18 cellular contexts compared by ENCODE assay signal in genomic region chr6:35077006-35077712, GRCh38.
DNase-seq lines count a peak whose midpoint lies in the region; ATAC-seq, FAIRE-seq and TF ChIP-seq lines count a peak whose summit lies in the region.
"Had no signal": no experiment of that assay in that cellular context is flagged by ENCODE, and none has a peak within 500 bp of the region (broad histone marks: within the 10 kb centered on the region; RNA-seq: fewer than 3 reads in every experiment).

No MANE protein-coding gene starts in this region.

- H3K9ac ChIP-seq in iPS-15b (ENCODE audit: low read depth, low read length), result peak overlapping the region; percentile 24

- WGBS in suprapubic skin, result 72% methylated on average over 17 of the region's 17 CpGs

- TF ChIP-seq CTCF in Panc1 (IDR thresholded peaks at IDR 0.05) (no peak), suprapubic skin (IDR thresholded peaks at IDR 0.05) (no peak)

- BruUV-seq in Panc1 (replicated peaks; lab: Mats Ljungman, UMichigan), result no TSS peak

- intact Hi-C loops in Panc1 (cut with micrococcal nuclease; ENCODE audit: unreplicated experiment), result no loop called here

- CTCF ChIA-PET in Panc1 (lab: Charles Lee), result no interaction called here

- H3K4me1 ChIP-seq in Panc1 (ENCODE audit: control insufficient read depth, insufficient read depth, low read length), result no peaks in the 10 kb centered on the region
- H3K4me1 ChIP-seq in iPS-15b (ENCODE audit: control insufficient read depth, insufficient read depth, low read length), result peaks cover 10% of the 10 kb centered on the region
- peaks cover 60% of the 10 kb centered on the region for H3K4me1 ChIP-seq in suprapubic skin
- H3K4me1 ChIP-seq: BE2C, colonic mucosa had no signal

- TF ChIP-seq POLR2A in suprapubic skin (IDR thresholded peaks at IDR 0.05), result no peak

- H3K36me3 ChIP-seq in Panc1 (ENCODE audit: control insufficient read depth, insufficient read depth, low read length), result no peaks in the 10 kb centered on the region
- peaks cover 29% of the 10 kb centered on the region for H3K36me3 ChIP-seq in iPS-15b (ENCODE audit: control insufficient read depth, insufficient read depth, low read length)
- H3K36me3 ChIP-seq in suprapubic skin, result peaks cover 68% of the 10 kb centered on the region
- H3K36me3 ChIP-seq: colonic mucosa had no signal

- TF ChIP-seq EP300 in suprapubic skin (IDR thresholded peaks at IDR 0.05), result no peak

- no peak overlapping the region for H3K27ac ChIP-seq in Panc1 (ENCODE audit: low read length)
- H3K27ac ChIP-seq in suprapubic skin, result peak overlapping the region; percentile 26
- H3K27ac ChIP-seq: colonic mucosa, VCaP had no signal

- FAIRE-seq in HTR-8/SVneo (lab: Jason Lieb, UNC), result peak; percentile 26
- FAIRE-seq: GM12892 had no signal

- H3K9me3 ChIP-seq in Panc1 (ENCODE audit: control insufficient read depth, insufficient read depth, low read depth, low read length) (no peaks in the 10 kb centered on the region), iPS-15b (ENCODE audit: control insufficient read depth, insufficient read depth, low read length) (no peaks in the 10 kb centered on the region), suprapubic skin (no peaks in the 10 kb centered on the region)
- H3K9me3 ChIP-seq: BE2C, colonic mucosa had no signal

- H3K4me3 ChIP-seq in Panc1 (ENCODE audit: low read depth in 2 of 2, low read length in 2 of 2) (no peak overlapping the region), iPS-15b (ENCODE audit: low read depth, low read length) (no peak overlapping the region), suprapubic skin (no peak overlapping the region)
- H3K4me3 ChIP-seq: colonic mucosa had no signal

- DNase-seq in HTR-8/SVneo (ENCODE audit: insufficient read length, low spot score) (no peak), Panc1 (ENCODE audit: low read depth, low spot score) (no peak), suprapubic skin (ENCODE audit: low spot score in 2 of 2) (peak in 1 of 2 donors; percentile 53), GM03348 (ENCODE audit: low spot score) (no peak)
- DNase-seq: activated CD4-positive, alpha-beta T cell treated with anti-CD3 and anti-CD28 coated beads, Interleukin-2, amount 50 U/mL, for 48 hours; activated T-cell treated with anti-CD3 and anti-CD28 coated beads, Interleukin-2, amount 50 U/mL, for 4 hours; BE2C; colonic mucosa; GF-D8; NCI-H187; NCI-H524 treated with DMSO at 0.1 percent for 48 hours; SHP77 treated with DMSO at 0.1 percent for 48 hours; T-cell had no signal

- no peaks in the 10 kb centered on the region for H3K27me3 ChIP-seq in Panc1 (ENCODE audit: control insufficient read depth, insufficient read depth, low read length)
- H3K27me3 ChIP-seq in iPS-15b (ENCODE audit: control insufficient read depth, insufficient read depth, low read length), result no peaks in the 10 kb centered on the region
- no peaks in the 10 kb centered on the region for H3K27me3 ChIP-seq in suprapubic skin
- H3K27me3 ChIP-seq: BE2C, colonic mucosa had no signal

- in situ Hi-C loops in Panc1 (cut with HindIII; ENCODE audit: low pct_unique_long_range_greater_than_20kb, low sequenced_read_pairs), result no loop called here

- POLR2A ChIA-PET in Panc1 (lab: Charles Lee), result no interaction called here

- ATAC-seq in Panc1 (0 out of 2 replicates have a peak, but pooled peaks have one; percentile 23), GM18498 (IDR thresholded peaks at IDR 0.05; ENCODE audit: unreplicated experiment) (no peak), HG02870 (IDR thresholded peaks at IDR 0.05; ENCODE audit: unreplicated experiment) (no peak)
- ATAC-seq: activated T-cell treated with anti-CD3 and anti-CD28 coated beads, Interleukin-2, amount 50 U/mL, for 4 hours; T-cell had no signal
